Comparison of ENCODE assay signal across 25 cellular contexts in genomic region chr4:77268108-77268507, GRCh38.
DNase-seq lines count a peak whose midpoint lies in the region; TF ChIP-seq lines count a peak whose summit lies in the region.
"Had no signal": no experiment of that assay in that cellular context is flagged by ENCODE, and none has a peak within 500 bp of the region (broad histone marks: within the 10 kb centered on the region; RNA-seq: fewer than 3 reads in every experiment).

No MANE protein-coding gene starts in this region.

- H3K9me3 ChIP-seq in CD4-positive, alpha-beta memory T cell (ENCODE audit: control insufficient read depth in 1 of 2, low read length in 2 of 2) = peaks cover 0 to 4% of the 10 kb centered on the region in 2 donors
- H3K9me3 ChIP-seq: A549 had no signal

- no peaks in the 10 kb centered on the region for H3K27me3 ChIP-seq in CD4-positive, alpha-beta memory T cell (ENCODE audit: insufficient read depth, low read length)
- H3K27me3 ChIP-seq: BLaER1 treated with 17β-estradiol and CSF1 and Interleukin-3, amounts not matched to agents 10 nM and 100 nM had no signal

- POLR2A ChIA-PET in CD4-positive, alpha-beta memory T cell (lab: Charles Lee; ENCODE audit: partially characterized antibody) = no interaction called here

- H3K4me1 ChIP-seq in CD4-positive, alpha-beta memory T cell (ENCODE audit: insufficient read depth, low read length) = no peaks in the 10 kb centered on the region
- H3K4me1 ChIP-seq: A549, HAP-1 had no signal

- DNase-seq in COLO668 (lab: John Stamatoyannopoulos, UW; ENCODE audit: unreplicated experiment) (peak; percentile 46), DMS53 treated with DMSO at 0.1 percent for 48 hours (lab: John Stamatoyannopoulos, UW; ENCODE audit: unreplicated experiment) (peak; percentile 82), NCI-H510A (lab: John Stamatoyannopoulos, UW) (peak; percentile 58), kidney tubule cell (ENCODE audit: low spot score) (peak; percentile 51), GM10266 (ENCODE audit: extremely low spot score) (no peak)
- no peak for DNase-seq in activated CD4-positive, alpha-beta T cell treated with anti-CD3 and anti-CD28 coated beads for 1 hour
- DNase-seq in CD4-positive, alpha-beta memory T cell = no peak
- DNase-seq: AML-193; Caco-2; CD4-positive, alpha-beta T cell; DMS 273 treated with DMSO at 0.1 percent for 48 hours; GOT3; HFFc6; MV-4-11; NCI-H1105; NCI-H2081 treated with DMSO at 0.1 percent for 48 hours; NCI-H524; NCI-H774; SHP77; T-cell had no signal

- no peak overlapping the region for H3K4me3 ChIP-seq in CD4-positive, alpha-beta memory T cell (ENCODE audit: low read length in 2 of 2)
- H3K4me3 ChIP-seq: A549; BLaER1 treated with 17β-estradiol and CSF1 and Interleukin-3, amounts not matched to agents 10 nM and 100 nM; HAP-1; K562 had no signal

- CTCF ChIA-PET in CD4-positive, alpha-beta memory T cell (lab: Charles Lee; ENCODE audit: partially characterized antibody) = no interaction called here

- H3K27ac Mint-ChIP-seq in CD4-positive, alpha-beta memory T cell = peak overlapping the region in 1 of 7 donors; percentile 53
- H3K27ac Mint-ChIP-seq: CD4-positive, alpha-beta T cell; HFFc6; T-cell had no signal

- H3K27ac ChIP-seq in CD4-positive, alpha-beta memory T cell (ENCODE audit: low read depth, low read length) = no peak overlapping the region
- H3K27ac ChIP-seq: A549; BLaER1 treated with 17β-estradiol and CSF1 and Interleukin-3, amounts not matched to agents 10 nM and 100 nM; RWPE1 had no signal

- H3K27me3 Mint-ChIP-seq in CD4-positive, alpha-beta memory T cell = peaks cover 2 to 6% of the 10 kb centered on the region in 2 donors

- H3K9me3 Mint-ChIP-seq in CD4-positive, alpha-beta memory T cell = peaks cover 1 to 19% (median 8%) of the 10 kb centered on the region in 8 donors

- intact Hi-C loops in CD4-positive, alpha-beta memory T cell (cut with micrococcal nuclease) = no loop called here

- no peak for TF ChIP-seq CTCF in GM10266 (IDR thresholded peaks at IDR 0.05; ENCODE audit: control insufficient read depth, insufficient read depth, low read depth, missing control alignments)

- no peaks in the 10 kb centered on the region for H3K4me1 Mint-ChIP-seq in CD4-positive, alpha-beta memory T cell
- H3K4me1 Mint-ChIP-seq: T-cell had no signal

- no peaks in the 10 kb centered on the region for H3K36me3 ChIP-seq in CD4-positive, alpha-beta memory T cell (ENCODE audit: insufficient read depth, low read length)
- H3K36me3 ChIP-seq: BLaER1 treated with 17β-estradiol and CSF1 and Interleukin-3, amounts not matched to agents 10 nM and 100 nM; HAP-1 had no signal

- no peak overlapping the region for H3K4me3 Mint-ChIP-seq in CD4-positive, alpha-beta memory T cell
- H3K4me3 Mint-ChIP-seq: CD4-positive, alpha-beta T cell; HFFc6; T-cell had no signal

- no peaks in the 10 kb centered on the region for H3K36me3 Mint-ChIP-seq in CD4-positive, alpha-beta memory T cell
- H3K36me3 Mint-ChIP-seq: T-cell had no signal

Comparison
In these comparisons a context has a peak if more than half of its experiments do, and no peak if none do; other contexts are left out.
1. DNase-seq: peak in COLO668 (single experiment), DMS53 treated with DMSO at 0.1 percent for 48 hours (single experiment), NCI-H510A (single experiment) and kidney tubule cell (single experiment); none in GM10266 (single experiment), activated CD4-positive, alpha-beta T cell treated with anti-CD3 and anti-CD28 coated beads for 1 hour (single experiment) and CD4-positive, alpha-beta memory T cell (0 of 5).